8 cellular contexts compared by ENCODE assay signal in the genomic region with DNA sequence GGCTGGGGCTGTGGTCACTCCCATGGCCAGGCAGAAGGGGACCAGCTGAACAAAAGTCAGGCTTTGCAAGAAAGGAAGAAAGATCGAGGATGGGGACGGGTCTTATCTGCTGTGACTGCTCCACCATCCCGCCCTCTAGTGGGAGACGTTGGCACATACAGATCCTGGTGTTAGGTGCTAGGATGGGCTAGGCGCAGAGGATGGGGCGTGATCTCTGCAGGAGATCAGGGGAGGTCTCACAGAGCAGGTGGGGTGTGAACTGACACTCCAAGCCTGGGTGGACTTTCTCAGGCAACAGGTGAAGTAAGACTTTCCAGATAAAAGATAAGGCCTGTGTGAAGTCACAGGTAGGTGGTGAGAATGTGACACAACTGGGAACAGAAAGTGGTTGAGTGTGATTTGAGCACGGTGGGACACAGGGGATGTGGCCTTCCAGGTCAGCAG.
DNase-seq lines count a peak whose midpoint lies in the region; ATAC-seq and TF ChIP-seq lines count a peak whose summit lies in the region.

No MANE protein-coding gene starts in this region.

- H3K27me3 Mint-ChIP-seq in stimulated activated memory B cell treated with anti-CD40 and anti-IgM and Interleukin-4, amounts not matched to agents 10 μg/mL and 1 μg/mL and 100 μg/mL, for 72 hours: peaks cover 60% of the 10 kb centered on the region

- H3K36me3 ChIP-seq in ascending aorta: no peaks in the 10 kb centered on the region
- H3K36me3 ChIP-seq in lower lobe of right lung: no peaks in the 10 kb centered on the region

- H3K27me3 ChIP-seq in ascending aorta (no peaks in the 10 kb centered on the region), lower lobe of right lung (ENCODE audit: low read depth) (no peaks in the 10 kb centered on the region)

- in situ Hi-C loops in G401 (cut with HindIII; ENCODE audit: low sequenced_read_pairs): no loop called here

- H3K4me3 ChIP-seq in ascending aorta (no peak overlapping the region), lower lobe of right lung (no peak overlapping the region)

- peak in 1 of 2 donors; percentile 4 for ATAC-seq in lower lobe of right lung
- ATAC-seq in stimulated activated memory B cell treated with anti-CD40 and anti-IgM and Interleukin-4, amounts not matched to agents 10 μg/mL and 1 μg/mL and 100 μg/mL, for 72 hours: no peak

- intact Hi-C loops in ascending aorta (cut with DNase I): no loop called here
- intact Hi-C loops in lower lobe of right lung (cut with DNase I): no loop called here

- no peaks in the 10 kb centered on the region for H3K9me3 ChIP-seq in ascending aorta
- H3K9me3 ChIP-seq in lower lobe of right lung: peaks cover 6% of the 10 kb centered on the region

- H3K27ac Mint-ChIP-seq in stimulated activated memory B cell treated with anti-CD40 and anti-IgM and Interleukin-4, amounts not matched to agents 10 μg/mL and 1 μg/mL and 100 μg/mL, for 72 hours: no peak overlapping the region

- DNase-seq in G401 (ENCODE audit: low spot score): peak; percentile 33
- peak; percentile 8 for DNase-seq in NCI-H774 (lab: John Stamatoyannopoulos, UW)
- DNase-seq in ascending aorta (ENCODE audit: low spot score in 2 of 2): no peak
- DNase-seq in lower lobe of right lung: no peak
- no peak for DNase-seq in DMS153 (lab: John Stamatoyannopoulos, UW)
- DNase-seq in NCI-H128 (lab: John Stamatoyannopoulos, UW; ENCODE audit: unreplicated experiment): no peak
- no peak for DNase-seq in COR-L47 (lab: John Stamatoyannopoulos, UW)

- peaks cover 0 to 6% of the 10 kb centered on the region in 2 donors for H3K4me1 ChIP-seq in ascending aorta
- peaks cover 14% of the 10 kb centered on the region for H3K4me1 ChIP-seq in lower lobe of right lung

- H3K4me1 Mint-ChIP-seq in stimulated activated memory B cell treated with anti-CD40 and anti-IgM and Interleukin-4, amounts not matched to agents 10 μg/mL and 1 μg/mL and 100 μg/mL, for 72 hours: peaks cover 17% of the 10 kb centered on the region

- H3K27ac ChIP-seq in ascending aorta (no peak overlapping the region), lower lobe of right lung (no peak overlapping the region)

- peak in 2 of 3 experiments; percentile 22 to 23 for TF ChIP-seq CTCF in ascending aorta (IDR thresholded peaks at IDR 0.05)
- TF ChIP-seq CTCF in lower lobe of right lung (IDR thresholded peaks at IDR 0.05): peak; percentile 35

- H3K9me3 Mint-ChIP-seq in stimulated activated memory B cell treated with anti-CD40 and anti-IgM and Interleukin-4, amounts not matched to agents 10 μg/mL and 1 μg/mL and 100 μg/mL, for 72 hours: peaks cover 19% of the 10 kb centered on the region

- H3K36me3 Mint-ChIP-seq in stimulated activated memory B cell treated with anti-CD40 and anti-IgM and Interleukin-4, amounts not matched to agents 10 μg/mL and 1 μg/mL and 100 μg/mL, for 72 hours: peaks cover 7% of the 10 kb centered on the region

- no peak overlapping the region for H3K4me3 Mint-ChIP-seq in stimulated activated memory B cell treated with anti-CD40 and anti-IgM and Interleukin-4, amounts not matched to agents 10 μg/mL and 1 μg/mL and 100 μg/mL, for 72 hours

Comparison
In these comparisons a context has a peak if more than half of its experiments do, and no peak if none do; other contexts are left out.
1. DNase-seq: peak in G401 (single experiment) and NCI-H774 (single experiment); none in ascending aorta (0 of 2), lower lobe of right lung (single experiment), DMS153 (single experiment), NCI-H128 (single experiment) and COR-L47 (single experiment).